In genomic region chr20:33162753-33163152, GRCh38 we compare ENCODE assay signal across 2 cellular contexts.
TF ChIP-seq lines count a peak whose summit lies in the region.

No MANE protein-coding gene starts in this region.

TF ChIP-seq in HepG2, 621 proteins besides CTCF, POLR2A, EP300 and RAD21:
- no peak for TF ChIP-seq SMARCC2 (IDR thresholded peaks at IDR 0.05)
- 0 out of 2 replicates have a peak, but pooled peaks have one; percentile 14 for TF ChIP-seq TBX3 (IDR thresholded peaks at IDR 0.05; ENCODE audit: borderline replicate concordance)

TF ChIP-seq in K562, 482 proteins besides CTCF, POLR2A, EP300 and RAD21:
- TF ChIP-seq NFIC (IDR thresholded peaks at IDR 0.05) (peak; percentile 56), ZNF140 (CRISPR knock-in tag; IDR thresholded peaks at IDR 0.05) (no peak), SMAD3 (CRISPR knock-in tag; conservative IDR thresholded peaks at IDR 0.05) (no peak), CHD7 (IDR thresholded peaks at IDR 0.05; ENCODE audit: low read depth, low read length) (no peak), USF1 (CRISPR knock-in tag; IDR thresholded peaks at IDR 0.05) (no peak), SPI1 (IDR thresholded peaks at IDR 0.05; ENCODE audit: borderline replicate concordance, low read depth, low read length) (peak; percentile 83), ZNF253 (CRISPR knock-in tag; conservative IDR thresholded peaks at IDR 0.05) (no peak), PHB (CRISPR knock-in tag; IDR thresholded peaks at IDR 0.05) (no peak), RBM34 (IDR thresholded peaks at IDR 0.05; ENCODE audit: borderline replicate concordance, insufficient read depth, low read length) (no peak), DACH1 (IDR thresholded peaks at IDR 0.05; ENCODE audit: partially characterized antibody) (no peak), CREB1 (IDR thresholded peaks at IDR 0.05) (no peak), CREB1 (CRISPR knock-in tag; IDR thresholded peaks at IDR 0.05) (no peak)
